Comparison of ENCODE assay signal across 8 cellular contexts in genomic region chr11:57425565-57426438, GRCh38. TPM values are rescaled to one million over a fixed set of nuclear protein-coding genes. Genes with fewer than 3 reads are reported as not detected.
DNase-seq lines count a peak whose midpoint lies in the region; ATAC-seq and TF ChIP-seq lines count a peak whose summit lies in the region.

No MANE protein-coding gene starts in this region.

- POLR2A ChIA-PET in RWPE1 (lab: Yijun Ruan, JAX; ENCODE audit: low non-redundant PET) (no interaction called here), SK-N-SH (lab: Yijun Ruan, JAX) (no interaction called here)

- peak overlapping the region; percentile 88 to 98 (median 96) for H3K9ac ChIP-seq in BLaER1 treated with 17β-estradiol and CSF1 and Interleukin-3, amounts not matched to agents 10 nM and 100 nM
- H3K9ac ChIP-seq in duodenal mucosa (ENCODE audit: low read depth in 1 of 2, low read length in 2 of 2) (peak overlapping the region; percentile 2 to 28), SK-N-SH (no peak overlapping the region)

- H3K27me3 ChIP-seq in BLaER1 treated with 17β-estradiol and CSF1 and Interleukin-3, amounts not matched to agents 10 nM and 100 nM, result no peaks in the 10 kb centered on the region
- H3K27me3 ChIP-seq in duodenal mucosa (ENCODE audit: control insufficient read depth in 1 of 2, insufficient read depth in 2 of 2, low read length in 2 of 2) (peaks cover 0 to 5% of the 10 kb centered on the region in 2 donors), SK-N-SH (ENCODE audit: insufficient read depth) (no peaks in the 10 kb centered on the region; the same call in 1 of the 2 replicates)

- no peaks in the 10 kb centered on the region for H3F3A ChIP-seq in SK-N-SH (replicated peaks; ENCODE audit: insufficient read depth)

- peak overlapping the region; percentile 69 to 90 (median 82) for H3K4me3 ChIP-seq in BLaER1 treated with 17β-estradiol and CSF1 and Interleukin-3, amounts not matched to agents 10 nM and 100 nM
- H3K4me3 ChIP-seq in duodenal mucosa (ENCODE audit: low read depth in 1 of 2, low read length in 2 of 2) (peak overlapping the region; percentile 57 to 66), SK-N-SH (ENCODE audit: low read depth in 2 of 2, low read length in 1 of 2) (no peak overlapping the region; a peak in 1 of 4 replicates)

- H3K36me3 ChIP-seq in BLaER1 treated with 17β-estradiol and CSF1 and Interleukin-3, amounts not matched to agents 10 nM and 100 nM, result peaks cover 38 to 50% (median 47%) of the 10 kb centered on the region in 11 experiments
- H3K36me3 ChIP-seq in duodenal mucosa (ENCODE audit: control insufficient read depth in 1 of 2, insufficient read depth in 2 of 2, low read length in 2 of 2) (no peaks in the 10 kb centered on the region), SK-N-SH (replicated peaks in 1 of 2; ENCODE audit: control insufficient read depth in 1 of 2, insufficient read depth in 2 of 2, low read length in 1 of 2) (no peaks in the 10 kb centered on the region)

- H3K79me2 ChIP-seq in SK-N-SH (ENCODE audit: insufficient read depth), result no peaks in the 10 kb centered on the region

- CTCF ChIA-PET in RWPE1 (lab: Yijun Ruan, JAX), result no interaction called here
- CTCF ChIA-PET in SK-N-SH (lab: Yijun Ruan, JAX), result interaction anchor here (0.6 to 6.3 kb wide), 3 partner anchors 32 to 83 kb away, joined by 3 to 26 read pairs (median 3); no protein-coding TSS in a partner anchor

- TF ChIP-seq EP300 in SK-N-SH (IDR thresholded peaks at IDR 0.05; ENCODE audit: borderline replicate concordance in 1 of 2, low read depth in 1 of 2, low read length in 1 of 2), result no peak

- ATAC-seq in HG02884 (IDR thresholded peaks at IDR 0.05; ENCODE audit: unreplicated experiment), result no peak

- H3K9me3 ChIP-seq in BLaER1 treated with 17β-estradiol and CSF1 and Interleukin-3, amounts not matched to agents 10 nM and 100 nM (replicated peaks in 1 of 11), result no peaks in the 10 kb centered on the region
- H3K9me3 ChIP-seq in duodenal mucosa (ENCODE audit: control insufficient read depth in 1 of 2, low read length in 2 of 2), result no peaks in the 10 kb centered on the region
- no peaks in the 10 kb centered on the region for H3K9me3 ChIP-seq in SK-N-SH

- peak overlapping the region; percentile 89 to 99 (median 98) for H3K4me2 ChIP-seq in BLaER1 treated with 17β-estradiol and CSF1 and Interleukin-3, amounts not matched to agents 10 nM and 100 nM
- H3K4me2 ChIP-seq in SK-N-SH, result no peak overlapping the region

- H4K20me1 ChIP-seq in BLaER1 treated with 17β-estradiol and CSF1 and Interleukin-3, amounts not matched to agents 10 nM and 100 nM, result peaks cover 6 to 39% (median 37%) of the 10 kb centered on the region in 11 experiments; a peak in 20 of 22 replicates
- no peaks in the 10 kb centered on the region for H4K20me1 ChIP-seq in SK-N-SH (ENCODE audit: insufficient read depth)

- 77% methylated on average over 14 of the region's 15 CpGs for WGBS in SK-N-SH (ENCODE audit: low lambda C conversion rate)

- DNase-seq in RWPE1 (ENCODE audit: low spot score) (no peak), mucosa of gallbladder (ENCODE audit: low spot score) (peak; percentile 77), SIG-M5 (lab: John Stamatoyannopoulos, UW) (no peak), SK-N-SH (no peak), cerebellar cortex (ENCODE audit: low spot score) (no peak)

- TF ChIP-seq RAD21 in SK-N-SH (IDR thresholded peaks at IDR 0.05; ENCODE audit: low read length), result no peak

- H2AFZ ChIP-seq in SK-N-SH (ENCODE audit: low read depth), result no peak overlapping the region

- H3K27ac ChIP-seq in BLaER1 treated with 17β-estradiol and CSF1 and Interleukin-3, amounts not matched to agents 10 nM and 100 nM, result peak overlapping the region; percentile 88 to 98 (median 97)
- H3K27ac ChIP-seq in RWPE1, result peak overlapping the region; percentile 100
- peak overlapping the region; percentile 25 for H3K27ac ChIP-seq in duodenal mucosa (ENCODE audit: low read depth, low read length)
- no peak overlapping the region for H3K27ac ChIP-seq in SK-N-SH (ENCODE audit: low read depth in 2 of 2, low read length in 1 of 2)

- H3K9me2 ChIP-seq in SK-N-SH, result no peaks in the 10 kb centered on the region

- no peak for TF ChIP-seq CTCF in RWPE1 (conservative IDR thresholded peaks at IDR 0.05; ENCODE audit: low read depth)
- TF ChIP-seq CTCF in SK-N-SH (IDR thresholded peaks at IDR 0.05), result no peak

- peaks cover 49 to 81% (median 62%) of the 10 kb centered on the region in 10 experiments for H3K4me1 ChIP-seq in BLaER1 treated with 17β-estradiol and CSF1 and Interleukin-3, amounts not matched to agents 10 nM and 100 nM
- H3K4me1 ChIP-seq in duodenal mucosa (ENCODE audit: control insufficient read depth in 1 of 2, insufficient read depth in 2 of 2, low read length in 2 of 2) (peaks cover 25 to 36% of the 10 kb centered on the region in 2 donors), SK-N-SH (ENCODE audit: control insufficient read depth in 1 of 2, insufficient read depth in 2 of 2, low read depth in 1 of 2, low read length in 1 of 2) (peaks cover 23 to 24% of the 10 kb centered on the region in 2 experiments; a peak in 2 of 4 replicates)

TF ChIP-seq in SK-N-SH, 30 proteins besides CTCF, POLR2A, EP300 and RAD21:
- TF ChIP-seq GABPA (IDR thresholded peaks at IDR 0.05; ENCODE audit: low read depth) (no peak), ZBTB33 (IDR thresholded peaks at IDR 0.05; ENCODE audit: borderline replicate concordance, low read depth) (no peak), RXRA (IDR thresholded peaks at IDR 0.05; ENCODE audit: borderline replicate concordance, low read depth) (no peak), TEAD4 (IDR thresholded peaks at IDR 0.05; ENCODE audit: borderline replicate concordance, insufficient read depth) (no peak), SIN3A (IDR thresholded peaks at IDR 0.05; ENCODE audit: borderline replicate concordance, low read depth, low read length) (no peak), NRF1 (IDR thresholded peaks at IDR 0.05; ENCODE audit: low read depth, low read length) (no peak), NFIC (IDR thresholded peaks at IDR 0.05; ENCODE audit: borderline replicate concordance) (no peak), YY1 (IDR thresholded peaks at IDR 0.05; ENCODE audit: low read depth) (no peak)

RNA-seq across cellular contexts. Expression of gene SLC43A3, which starts 1.1 kb away (rescaled TPM):
- 39.5 TPM for total RNA-seq in mucosa of gallbladder
- 4.1 and 4.7 TPM in 2 replicates for polyA plus RNA-seq in SK-N-SH (2012; rRNA removed)
- 2.4 and 4.4 TPM in 2 replicates for polyA plus RNA-seq in SK-N-SH (2012; cell fraction: cytosol; rRNA removed)
- 5.0 and 7.0 TPM in 2 replicates for polyA plus RNA-seq in SK-N-SH (2012; cell fraction: nucleus; rRNA removed)

RNA-seq across cellular contexts. Expression of gene RTN4RL2, which starts 34.5 kb away (rescaled TPM):
- total RNA-seq in mucosa of gallbladder, result 19.2 TPM
- 0.08 and 0.30 TPM in 2 replicates for polyA plus RNA-seq in SK-N-SH (2012; rRNA removed)
- 0.13 and 0.39 TPM in 2 replicates for polyA plus RNA-seq in SK-N-SH (2012; cell fraction: cytosol; rRNA removed)
- polyA plus RNA-seq in SK-N-SH (2012; cell fraction: nucleus; rRNA removed), result 0.26 and 0.65 TPM in 2 replicates

RNA-seq across cellular contexts. Expression of gene PRG2, which starts 35.4 kb away (rescaled TPM):
- total RNA-seq in mucosa of gallbladder, result 0.26 TPM
- polyA plus RNA-seq in SK-N-SH (2012; rRNA removed), result not detected in 2 replicates
- not detected in 2 replicates for polyA plus RNA-seq in SK-N-SH (2012; cell fraction: cytosol; rRNA removed)
- not detected in 2 replicates for polyA plus RNA-seq in SK-N-SH (2012; cell fraction: nucleus; rRNA removed)

RNA-seq across cellular contexts. Expression of gene PRG3, which starts 44.9 kb away (rescaled TPM):
- not detected for total RNA-seq in mucosa of gallbladder
- polyA plus RNA-seq in SK-N-SH (2012; rRNA removed), result not detected in 2 replicates
- polyA plus RNA-seq in SK-N-SH (2012; cell fraction: cytosol; rRNA removed), result not detected in 2 replicates
- not detected in 2 replicates for polyA plus RNA-seq in SK-N-SH (2012; cell fraction: nucleus; rRNA removed)

Comparison
In these comparisons a context has a peak if more than half of its experiments do, and no peak if none do; other contexts are left out.
1. H3K27ac ChIP-seq: peak in BLaER1 treated with 17β-estradiol and CSF1 and Interleukin-3, amounts not matched to agents 10 nM and 100 nM (11 of 11), RWPE1 (single experiment) and duodenal mucosa (single experiment); none in SK-N-SH (0 of 2).
2. H3K4me3 ChIP-seq: peak in BLaER1 treated with 17β-estradiol and CSF1 and Interleukin-3, amounts not matched to agents 10 nM and 100 nM (10 of 10) and duodenal mucosa (2 of 2); none in SK-N-SH (0 of 2).